In the genomic region with DNA sequence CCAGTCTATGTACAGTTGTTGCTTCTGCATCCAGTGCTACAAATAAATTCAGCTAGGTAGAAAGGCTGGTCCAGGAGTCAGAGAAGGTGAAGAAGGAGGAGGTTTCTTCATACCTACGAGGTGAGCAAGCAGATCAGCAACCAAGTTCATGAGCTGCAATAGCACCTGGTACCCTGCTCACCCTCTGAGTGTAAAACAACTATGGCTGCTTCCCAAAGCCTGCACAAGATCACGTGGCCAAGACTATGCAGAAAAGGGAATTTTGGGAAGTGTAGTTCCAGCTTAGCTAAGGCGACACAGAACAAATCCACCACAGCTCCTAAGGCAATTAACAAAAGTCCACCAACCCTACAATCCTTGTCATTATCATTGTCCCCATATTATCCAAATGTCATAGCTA, we compare ENCODE assay signal across 14 cellular contexts.
"Had no signal": no experiment of that assay in that cellular context is flagged by ENCODE, and none has a peak within 500 bp of the region (broad histone marks: within the 10 kb centered on the region; RNA-seq: fewer than 3 reads in every experiment).

No MANE protein-coding gene starts in this region.

- H3K9me3 ChIP-seq: thyroid gland had no signal

- ATAC-seq: heart right ventricle, left lung, natural killer cell had no signal

- H3K27ac Mint-ChIP-seq: activated CD4-positive, alpha-beta memory T cell treated with anti-CD3 and anti-CD28 coated beads for 36 hours; activated naive CD8-positive, alpha-beta T cell treated with anti-CD3 and anti-CD28 coated beads for 36 hours; natural killer cell had no signal

- H3K36me3 ChIP-seq: brain microvascular endothelial cell, heart right ventricle, left lung, stomach, thyroid gland had no signal

- H3K27me3 Mint-ChIP-seq: activated CD4-positive, alpha-beta memory T cell treated with anti-CD3 and anti-CD28 coated beads for 36 hours; activated naive CD8-positive, alpha-beta T cell treated with anti-CD3 and anti-CD28 coated beads for 36 hours had no signal

- H3K27ac ChIP-seq: brain microvascular endothelial cell, heart right ventricle, left lung, stomach, thyroid gland had no signal

- H3K4me3 Mint-ChIP-seq: activated CD4-positive, alpha-beta memory T cell treated with anti-CD3 and anti-CD28 coated beads for 36 hours; activated naive CD8-positive, alpha-beta T cell treated with anti-CD3 and anti-CD28 coated beads for 36 hours; natural killer cell had no signal

- H3K4me1 Mint-ChIP-seq: activated naive CD8-positive, alpha-beta T cell treated with anti-CD3 and anti-CD28 coated beads for 36 hours; natural killer cell had no signal

- DNase-seq: activated CD4-positive, alpha-beta memory T cell treated with anti-CD3 and anti-CD28 coated beads for 36 hours; activated CD4-positive, alpha-beta T cell treated with anti-CD3 and anti-CD28 coated beads for 1 hour; activated gamma-delta T cell treated with Interleukin-2 at 50 U/mL for 16 hours; activated naive CD8-positive, alpha-beta T cell treated with anti-CD3 and anti-CD28 coated beads for 36 hours; activated T-cell treated with anti-CD3 and anti-CD28 coated beads, Interleukin-2, amount 50 U/mL, for 48 hours; brain microvascular endothelial cell; foreskin melanocyte; heart right ventricle; left lung; natural killer cell; stimulated activated CD4-positive, alpha-beta T cell treated with anti-CD3 and anti-CD28 coated beads, Interleukin-4, amount 100 ng/mL, for 24 hours; stomach; T-helper 9 cell; thyroid gland had no signal

- H3K4me1 ChIP-seq: heart right ventricle, left lung, stomach, thyroid gland had no signal

- H3K36me3 Mint-ChIP-seq: activated CD4-positive, alpha-beta memory T cell treated with anti-CD3 and anti-CD28 coated beads for 36 hours; activated naive CD8-positive, alpha-beta T cell treated with anti-CD3 and anti-CD28 coated beads for 36 hours; natural killer cell had no signal

- H3K4me3 ChIP-seq: heart right ventricle, left lung, stomach, thyroid gland had no signal
